In the genomic region with DNA sequence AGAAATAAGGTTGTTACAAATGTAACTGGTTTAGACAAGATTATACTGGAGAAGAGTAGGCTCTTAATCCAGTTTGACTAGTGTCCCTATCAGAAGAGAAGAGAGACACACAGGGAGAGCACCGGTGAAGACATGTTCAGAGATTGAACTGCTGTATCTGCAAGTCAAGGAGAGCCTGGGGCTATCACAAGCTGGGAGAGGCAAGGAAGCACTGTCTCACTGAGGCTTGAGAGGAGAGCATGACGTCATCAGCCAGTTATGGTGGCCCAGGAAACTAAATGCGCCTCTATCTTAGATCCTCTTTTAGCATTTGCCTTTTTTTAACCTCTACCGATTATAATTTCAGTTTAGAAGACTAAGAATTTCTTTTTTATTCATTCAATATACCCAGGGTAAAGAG, we compare ENCODE assay signal across 2 cellular contexts.
TF ChIP-seq lines count a peak whose summit lies in the region.

No MANE protein-coding gene starts in this region.

TF ChIP-seq in GM23338, 12 proteins besides CTCF, POLR2A, EP300 and RAD21:
- TF ChIP-seq ZNF331 (CRISPR knock-in tag; IDR thresholded peaks at IDR 0.05; ENCODE audit: low read depth) = no peak
- peak; percentile 54; the same call in 1 of the 2 replicates for TF ChIP-seq CREB1 (CRISPR knock-in tag; IDR thresholded peaks at IDR 0.05; ENCODE audit: low read depth)

TF ChIP-seq in K562, 482 proteins besides CTCF, POLR2A, EP300 and RAD21 (continues in another document):
- TF ChIP-seq PTTG1 (tag; IDR thresholded peaks at IDR 0.05; ENCODE audit: low read depth) = no peak
- TF ChIP-seq CTBP1 (IDR thresholded peaks at IDR 0.05; ENCODE audit: borderline replicate concordance) = no peak
- TF ChIP-seq JUND (IDR thresholded peaks at IDR 0.05; ENCODE audit: borderline replicate concordance, low read depth, low read length) = peak; percentile 44
- no peak; the same call in 2 of the 3 replicates for TF ChIP-seq JUND (tag; IDR thresholded peaks at IDR 0.05; ENCODE audit: borderline replicate concordance, low read depth, low read length)
- TF ChIP-seq HDAC8 (tag; IDR thresholded peaks at IDR 0.05) = no peak
- no peak for TF ChIP-seq MCM2 (IDR thresholded peaks at IDR 0.05; ENCODE audit: low read depth)
- TF ChIP-seq, protein P1, sequence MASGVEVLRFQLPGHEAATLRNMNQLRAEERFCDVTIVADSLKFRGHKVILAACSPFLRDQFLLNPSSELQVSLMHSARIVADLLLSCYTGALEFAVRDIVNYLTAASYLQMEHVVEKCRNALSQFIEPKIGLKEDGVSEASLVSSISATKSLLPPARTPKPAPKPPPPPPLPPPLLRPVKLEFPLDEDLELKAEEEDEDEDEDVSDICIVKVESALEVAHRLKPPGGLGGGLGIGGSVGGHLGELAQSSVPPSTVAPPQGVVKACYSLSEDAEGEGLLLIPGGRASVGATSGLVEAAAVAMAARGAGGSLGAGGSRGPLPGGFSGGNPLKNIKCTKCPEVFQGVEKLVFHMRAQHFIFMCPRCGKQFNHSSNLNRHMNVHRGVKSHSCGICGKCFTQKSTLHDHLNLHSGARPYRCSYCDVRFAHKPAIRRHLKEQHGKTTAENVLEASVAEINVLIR (CRISPR knock-in tag; IDR thresholded peaks at IDR 0.05) = peak; percentile 55; the same call in 1 of the 2 replicates
- no peak for TF ChIP-seq ATF1 (CRISPR knock-in tag; IDR thresholded peaks at IDR 0.05)
- TF ChIP-seq ATF1 (tag; IDR thresholded peaks at IDR 0.05) = 0 out of 2 replicates have a peak, but pooled peaks have one; percentile 11
- TF ChIP-seq, protein P2, sequence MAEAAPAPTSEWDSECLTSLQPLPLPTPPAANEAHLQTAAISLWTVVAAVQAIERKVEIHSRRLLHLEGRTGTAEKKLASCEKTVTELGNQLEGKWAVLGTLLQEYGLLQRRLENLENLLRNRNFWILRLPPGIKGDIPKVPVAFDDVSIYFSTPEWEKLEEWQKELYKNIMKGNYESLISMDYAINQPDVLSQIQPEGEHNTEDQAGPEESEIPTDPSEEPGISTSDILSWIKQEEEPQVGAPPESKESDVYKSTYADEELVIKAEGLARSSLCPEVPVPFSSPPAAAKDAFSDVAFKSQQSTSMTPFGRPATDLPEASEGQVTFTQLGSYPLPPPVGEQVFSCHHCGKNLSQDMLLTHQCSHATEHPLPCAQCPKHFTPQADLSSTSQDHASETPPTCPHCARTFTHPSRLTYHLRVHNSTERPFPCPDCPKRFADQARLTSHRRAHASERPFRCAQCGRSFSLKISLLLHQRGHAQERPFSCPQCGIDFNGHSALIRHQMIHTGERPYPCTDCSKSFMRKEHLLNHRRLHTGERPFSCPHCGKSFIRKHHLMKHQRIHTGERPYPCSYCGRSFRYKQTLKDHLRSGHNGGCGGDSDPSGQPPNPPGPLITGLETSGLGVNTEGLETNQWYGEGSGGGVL (CRISPR knock-in tag; IDR thresholded peaks at IDR 0.05) = no peak
- no peak for TF ChIP-seq HDAC3 (IDR thresholded peaks at IDR 0.05; ENCODE audit: borderline replicate concordance, partially characterized antibody)
- peak; percentile 61; the same call in 1 of the 2 replicates for TF ChIP-seq DMBX1 (CRISPR knock-in tag; IDR thresholded peaks at IDR 0.05; ENCODE audit: borderline replicate concordance)
- no peak for TF ChIP-seq SAFB (IDR thresholded peaks at IDR 0.05; ENCODE audit: borderline replicate concordance, low read depth, low read length)
- TF ChIP-seq DDX20 (tag; IDR thresholded peaks at IDR 0.05; ENCODE audit: low read depth) = no peak
- TF ChIP-seq CBX2 (IDR thresholded peaks at IDR 0.05; ENCODE audit: insufficient read depth, low read length, poor library complexity, severe bottlenecking) = no peak
- no peak for TF ChIP-seq ZNF780A (CRISPR knock-in tag; IDR thresholded peaks at IDR 0.05)
- TF ChIP-seq, protein P3, sequence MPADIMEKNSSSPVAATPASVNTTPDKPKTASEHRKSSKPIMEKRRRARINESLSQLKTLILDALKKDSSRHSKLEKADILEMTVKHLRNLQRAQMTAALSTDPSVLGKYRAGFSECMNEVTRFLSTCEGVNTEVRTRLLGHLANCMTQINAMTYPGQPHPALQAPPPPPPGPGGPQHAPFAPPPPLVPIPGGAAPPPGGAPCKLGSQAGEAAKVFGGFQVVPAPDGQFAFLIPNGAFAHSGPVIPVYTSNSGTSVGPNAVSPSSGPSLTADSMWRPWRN (IDR thresholded peaks at IDR 0.05; ENCODE audit: low read depth) = no peak
- no peak for TF ChIP-seq SP1 (CRISPR knock-in tag; IDR thresholded peaks at IDR 0.05)
- peak; percentile 83 for TF ChIP-seq JUNB (CRISPR knock-in tag; conservative IDR thresholded peaks at IDR 0.05)
- TF ChIP-seq, protein P4, sequence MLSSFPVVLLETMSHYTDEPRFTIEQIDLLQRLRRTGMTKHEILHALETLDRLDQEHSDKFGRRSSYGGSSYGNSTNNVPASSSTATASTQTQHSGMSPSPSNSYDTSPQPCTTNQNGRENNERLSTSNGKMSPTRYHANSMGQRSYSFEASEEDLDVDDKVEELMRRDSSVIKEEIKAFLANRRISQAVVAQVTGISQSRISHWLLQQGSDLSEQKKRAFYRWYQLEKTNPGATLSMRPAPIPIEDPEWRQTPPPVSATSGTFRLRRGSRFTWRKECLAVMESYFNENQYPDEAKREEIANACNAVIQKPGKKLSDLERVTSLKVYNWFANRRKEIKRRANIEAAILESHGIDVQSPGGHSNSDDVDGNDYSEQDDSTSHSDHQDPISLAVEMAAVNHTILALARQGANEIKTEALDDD (IDR thresholded peaks at IDR 0.05) = no peak
- TF ChIP-seq, protein P5, sequence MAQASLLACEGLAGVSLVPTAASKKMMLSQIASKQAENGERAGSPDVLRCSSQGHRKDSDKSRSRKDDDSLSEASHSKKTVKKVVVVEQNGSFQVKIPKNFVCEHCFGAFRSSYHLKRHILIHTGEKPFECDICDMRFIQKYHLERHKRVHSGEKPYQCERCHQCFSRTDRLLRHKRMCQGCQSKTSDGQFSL (CRISPR knock-in tag; IDR thresholded peaks at IDR 0.05) = no peak
- TF ChIP-seq, protein P5 (tag; IDR thresholded peaks at IDR 0.05) = no peak
- TF ChIP-seq, protein P6, sequence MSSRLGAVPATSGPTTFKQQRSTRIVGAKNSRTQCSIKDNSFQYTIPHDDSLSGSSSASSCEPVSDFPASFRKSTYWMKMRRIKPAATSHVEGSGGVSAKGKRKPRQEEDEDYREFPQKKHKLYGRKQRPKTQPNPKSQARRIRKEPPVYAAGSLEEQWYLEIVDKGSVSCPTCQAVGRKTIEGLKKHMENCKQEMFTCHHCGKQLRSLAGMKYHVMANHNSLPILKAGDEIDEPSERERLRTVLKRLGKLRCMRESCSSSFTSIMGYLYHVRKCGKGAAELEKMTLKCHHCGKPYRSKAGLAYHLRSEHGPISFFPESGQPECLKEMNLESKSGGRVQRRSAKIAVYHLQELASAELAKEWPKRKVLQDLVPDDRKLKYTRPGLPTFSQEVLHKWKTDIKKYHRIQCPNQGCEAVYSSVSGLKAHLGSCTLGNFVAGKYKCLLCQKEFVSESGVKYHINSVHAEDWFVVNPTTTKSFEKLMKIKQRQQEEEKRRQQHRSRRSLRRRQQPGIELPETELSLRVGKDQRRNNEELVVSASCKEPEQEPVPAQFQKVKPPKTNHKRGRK (tag; IDR thresholded peaks at IDR 0.05) = no peak
- TF ChIP-seq, protein P7, sequence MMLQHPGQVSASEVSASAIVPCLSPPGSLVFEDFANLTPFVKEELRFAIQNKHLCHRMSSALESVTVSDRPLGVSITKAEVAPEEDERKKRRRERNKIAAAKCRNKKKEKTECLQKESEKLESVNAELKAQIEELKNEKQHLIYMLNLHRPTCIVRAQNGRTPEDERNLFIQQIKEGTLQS (IDR thresholded peaks at IDR 0.05) = peak; percentile 73
- TF ChIP-seq, protein P7 (CRISPR knock-in tag; conservative IDR thresholded peaks at IDR 0.05) = no peak
- TF ChIP-seq HDAC1 (IDR thresholded peaks at IDR 0.05) = no peak
- TF ChIP-seq, protein P8, sequence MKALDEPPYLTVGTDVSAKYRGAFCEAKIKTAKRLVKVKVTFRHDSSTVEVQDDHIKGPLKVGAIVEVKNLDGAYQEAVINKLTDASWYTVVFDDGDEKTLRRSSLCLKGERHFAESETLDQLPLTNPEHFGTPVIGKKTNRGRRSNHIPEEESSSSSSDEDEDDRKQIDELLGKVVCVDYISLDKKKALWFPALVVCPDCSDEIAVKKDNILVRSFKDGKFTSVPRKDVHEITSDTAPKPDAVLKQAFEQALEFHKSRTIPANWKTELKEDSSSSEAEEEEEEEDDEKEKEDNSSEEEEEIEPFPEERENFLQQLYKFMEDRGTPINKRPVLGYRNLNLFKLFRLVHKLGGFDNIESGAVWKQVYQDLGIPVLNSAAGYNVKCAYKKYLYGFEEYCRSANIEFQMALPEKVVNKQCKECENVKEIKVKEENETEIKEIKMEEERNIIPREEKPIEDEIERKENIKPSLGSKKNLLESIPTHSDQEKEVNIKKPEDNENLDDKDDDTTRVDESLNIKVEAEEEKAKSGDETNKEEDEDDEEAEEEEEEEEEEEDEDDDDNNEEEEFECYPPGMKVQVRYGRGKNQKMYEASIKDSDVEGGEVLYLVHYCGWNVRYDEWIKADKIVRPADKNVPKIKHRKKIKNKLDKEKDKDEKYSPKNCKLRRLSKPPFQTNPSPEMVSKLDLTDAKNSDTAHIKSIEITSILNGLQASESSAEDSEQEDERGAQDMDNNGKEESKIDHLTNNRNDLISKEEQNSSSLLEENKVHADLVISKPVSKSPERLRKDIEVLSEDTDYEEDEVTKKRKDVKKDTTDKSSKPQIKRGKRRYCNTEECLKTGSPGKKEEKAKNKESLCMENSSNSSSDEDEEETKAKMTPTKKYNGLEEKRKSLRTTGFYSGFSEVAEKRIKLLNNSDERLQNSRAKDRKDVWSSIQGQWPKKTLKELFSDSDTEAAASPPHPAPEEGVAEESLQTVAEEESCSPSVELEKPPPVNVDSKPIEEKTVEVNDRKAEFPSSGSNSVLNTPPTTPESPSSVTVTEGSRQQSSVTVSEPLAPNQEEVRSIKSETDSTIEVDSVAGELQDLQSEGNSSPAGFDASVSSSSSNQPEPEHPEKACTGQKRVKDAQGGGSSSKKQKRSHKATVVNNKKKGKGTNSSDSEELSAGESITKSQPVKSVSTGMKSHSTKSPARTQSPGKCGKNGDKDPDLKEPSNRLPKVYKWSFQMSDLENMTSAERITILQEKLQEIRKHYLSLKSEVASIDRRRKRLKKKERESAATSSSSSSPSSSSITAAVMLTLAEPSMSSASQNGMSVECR (CRISPR knock-in tag; IDR thresholded peaks at IDR 0.05) = no peak
- peak; percentile 57; the same call in 1 of the 2 replicates for TF ChIP-seq ATF7 (IDR thresholded peaks at IDR 0.05)
- peak; percentile 54; the same call in 1 of the 2 replicates for TF ChIP-seq CREM (IDR thresholded peaks at IDR 0.05; ENCODE audit: low read depth)
- no peak for TF ChIP-seq ZNF75A (CRISPR knock-in tag; IDR thresholded peaks at IDR 0.05)
- 0 out of 2 replicates have a peak, but pooled peaks have one; percentile 11 for TF ChIP-seq CXXC5 (CRISPR knock-in tag; IDR thresholded peaks at IDR 0.05)
- TF ChIP-seq NFE2L1 (tag; IDR thresholded peaks at IDR 0.05; ENCODE audit: borderline replicate concordance, low read depth) = no peak
- no peak for TF ChIP-seq NR2F6 (CRISPR knock-in tag; IDR thresholded peaks at IDR 0.05)
- TF ChIP-seq, protein P9, sequence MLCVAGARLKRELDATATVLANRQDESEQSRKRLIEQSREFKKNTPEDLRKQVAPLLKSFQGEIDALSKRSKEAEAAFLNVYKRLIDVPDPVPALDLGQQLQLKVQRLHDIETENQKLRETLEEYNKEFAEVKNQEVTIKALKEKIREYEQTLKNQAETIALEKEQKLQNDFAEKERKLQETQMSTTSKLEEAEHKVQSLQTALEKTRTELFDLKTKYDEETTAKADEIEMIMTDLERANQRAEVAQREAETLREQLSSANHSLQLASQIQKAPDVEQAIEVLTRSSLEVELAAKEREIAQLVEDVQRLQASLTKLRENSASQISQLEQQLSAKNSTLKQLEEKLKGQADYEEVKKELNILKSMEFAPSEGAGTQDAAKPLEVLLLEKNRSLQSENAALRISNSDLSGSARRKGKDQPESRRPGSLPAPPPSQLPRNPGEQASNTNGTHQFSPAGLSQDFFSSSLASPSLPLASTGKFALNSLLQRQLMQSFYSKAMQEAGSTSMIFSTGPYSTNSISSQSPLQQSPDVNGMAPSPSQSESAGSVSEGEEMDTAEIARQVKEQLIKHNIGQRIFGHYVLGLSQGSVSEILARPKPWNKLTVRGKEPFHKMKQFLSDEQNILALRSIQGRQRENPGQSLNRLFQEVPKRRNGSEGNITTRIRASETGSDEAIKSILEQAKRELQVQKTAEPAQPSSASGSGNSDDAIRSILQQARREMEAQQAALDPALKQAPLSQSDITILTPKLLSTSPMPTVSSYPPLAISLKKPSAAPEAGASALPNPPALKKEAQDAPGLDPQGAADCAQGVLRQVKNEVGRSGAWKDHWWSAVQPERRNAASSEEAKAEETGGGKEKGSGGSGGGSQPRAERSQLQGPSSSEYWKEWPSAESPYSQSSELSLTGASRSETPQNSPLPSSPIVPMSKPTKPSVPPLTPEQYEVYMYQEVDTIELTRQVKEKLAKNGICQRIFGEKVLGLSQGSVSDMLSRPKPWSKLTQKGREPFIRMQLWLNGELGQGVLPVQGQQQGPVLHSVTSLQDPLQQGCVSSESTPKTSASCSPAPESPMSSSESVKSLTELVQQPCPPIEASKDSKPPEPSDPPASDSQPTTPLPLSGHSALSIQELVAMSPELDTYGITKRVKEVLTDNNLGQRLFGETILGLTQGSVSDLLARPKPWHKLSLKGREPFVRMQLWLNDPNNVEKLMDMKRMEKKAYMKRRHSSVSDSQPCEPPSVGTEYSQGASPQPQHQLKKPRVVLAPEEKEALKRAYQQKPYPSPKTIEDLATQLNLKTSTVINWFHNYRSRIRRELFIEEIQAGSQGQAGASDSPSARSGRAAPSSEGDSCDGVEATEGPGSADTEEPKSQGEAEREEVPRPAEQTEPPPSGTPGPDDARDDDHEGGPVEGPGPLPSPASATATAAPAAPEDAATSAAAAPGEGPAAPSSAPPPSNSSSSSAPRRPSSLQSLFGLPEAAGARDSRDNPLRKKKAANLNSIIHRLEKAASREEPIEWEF (CRISPR knock-in tag; IDR thresholded peaks at IDR 0.05) = no peak
- TF ChIP-seq, protein P10, sequence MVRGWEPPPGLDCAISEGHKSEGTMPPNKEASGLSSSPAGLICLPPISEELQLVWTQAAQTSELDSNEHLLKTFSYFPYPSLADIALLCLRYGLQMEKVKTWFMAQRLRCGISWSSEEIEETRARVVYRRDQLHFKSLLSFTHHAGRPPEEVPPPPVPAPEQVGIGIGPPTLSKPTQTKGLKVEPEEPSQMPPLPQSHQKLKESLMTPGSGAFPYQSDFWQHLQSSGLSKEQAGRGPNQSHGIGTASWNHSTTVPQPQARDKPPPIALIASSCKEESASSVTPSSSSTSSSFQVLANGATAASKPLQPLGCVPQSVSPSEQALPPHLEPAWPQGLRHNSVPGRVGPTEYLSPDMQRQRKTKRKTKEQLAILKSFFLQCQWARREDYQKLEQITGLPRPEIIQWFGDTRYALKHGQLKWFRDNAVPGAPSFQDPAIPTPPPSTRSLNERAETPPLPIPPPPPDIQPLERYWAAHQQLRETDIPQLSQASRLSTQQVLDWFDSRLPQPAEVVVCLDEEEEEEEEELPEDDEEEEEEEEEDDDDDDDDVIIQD (CRISPR knock-in tag; IDR thresholded peaks at IDR 0.05) = no peak
- no peak for TF ChIP-seq NR2C2 (CRISPR knock-in tag; IDR thresholded peaks at IDR 0.05)
- 0 out of 2 replicates have a peak, but pooled peaks have one; percentile 12 for TF ChIP-seq NR2C2 (tag; IDR thresholded peaks at IDR 0.05)
